ENCODE assay signal across 8 cellular contexts in genomic region chr4:74900862-74901261, GRCh38. TPM values are rescaled to one million over a fixed set of nuclear protein-coding genes. Genes with fewer than 3 reads are reported as not detected.
"Had no signal": no experiment of that assay in that cellular context is flagged by ENCODE, and none has a peak within 500 bp of the region (broad histone marks: within the 10 kb centered on the region; RNA-seq: fewer than 3 reads in every experiment).

No MANE protein-coding gene starts in this region.

- ATAC-seq: HepG2, K562 had no signal

- H3K9me3 Mint-ChIP-seq: IgD-negative memory B cell had no signal

- H3K4me3 ChIP-seq: K562 had no signal

- H3K4me3 Mint-ChIP-seq: IgD-negative memory B cell had no signal

- H3K4me1 Mint-ChIP-seq: IgD-negative memory B cell had no signal

- H3K27me3 Mint-ChIP-seq: IgD-negative memory B cell had no signal

- H3K27ac ChIP-seq: HL-60 had no signal

- H3K27ac Mint-ChIP-seq: IgD-negative memory B cell had no signal

- DNase-seq: IMR-90, KBM-7, KG1 had no signal

RNA-seq across cellular contexts. Expression of gene PARM1, which starts 32.1 kb away (rescaled TPM):
- total RNA-seq: HepG2, HT1080 had no signal
- polyA plus RNA-seq: HepG2, K562 had no signal
